ENCODE assay signal across 18 cellular contexts in genomic region chr5:138666226-138666742, GRCh38.
"Had no signal": no experiment of that assay in that cellular context is flagged by ENCODE, and none has a peak within 500 bp of the region (broad histone marks: within the 10 kb centered on the region; RNA-seq: fewer than 3 reads in every experiment).

No MANE protein-coding gene starts in this region.

- H3K4me3 ChIP-seq: breast epithelium, sigmoid colon, thoracic aorta, upper lobe of right lung had no signal

- H3K27me3 ChIP-seq: breast epithelium, sigmoid colon, upper lobe of right lung had no signal

- H3K79me2 ChIP-seq: parathyroid adenoma had no signal

- DNase-seq: activated CD4-positive, alpha-beta T cell treated with anti-CD3 and anti-CD28 coated beads, Interleukin-2, amount 10 ng/mL, durations not matched to agents 7 days and 5 days; activated CD4-positive, CD25-positive, alpha-beta regulatory T cell treated with anti-CD3 and anti-CD28 coated beads, Interleukin-2, amount 50 U/mL, for 72 hours; activated CD8-positive, alpha-beta T cell treated with anti-CD3 and anti-CD28 coated beads for 36 hours; activated naive CD4-positive, alpha-beta T cell treated with Interleukin-2 at 50 U/mL for 16 hours; activated naive CD8-positive, alpha-beta T cell treated with anti-CD3 and anti-CD28 coated beads for 36 hours; activated T-cell treated with anti-CD3 and anti-CD28 coated beads, Interleukin-2, amount 50 U/mL, for 1 hour; effector CD4-positive, alpha-beta T cell; immature natural killer cell; left ventricle myocardium superior; sigmoid colon; stimulated activated CD4-positive, alpha-beta T cell treated with anti-CD3 and anti-CD28 coated beads, Interleukin-4, amount 100 ng/mL, for 1 hour; stimulated activated naive CD4-positive, alpha-beta T cell treated with Interleukin-2 at 50 U/mL for 16 hours; T-cell; upper lobe of right lung had no signal

- H3K36me3 ChIP-seq: breast epithelium, sigmoid colon, thoracic aorta, upper lobe of right lung had no signal

- H3K4me1 ChIP-seq: parathyroid adenoma, sigmoid colon had no signal

- H3K27ac ChIP-seq: breast epithelium, parathyroid adenoma, sigmoid colon, thoracic aorta, upper lobe of right lung, VCaP had no signal

- ATAC-seq: activated CD8-positive, alpha-beta T cell treated with anti-CD3 and anti-CD28 coated beads for 36 hours; left ventricle myocardium superior; T-cell; upper lobe of right lung had no signal

- H2AFZ ChIP-seq: parathyroid adenoma had no signal

- H3K9me3 ChIP-seq: breast epithelium, sigmoid colon, thoracic aorta, upper lobe of right lung had no signal
